Comparison of ENCODE assay signal across 19 cellular contexts in genomic region chr10:113357688-113358306, GRCh38.
A peak's percentile ranks its signal among the peaks of the same experiment; 100 is the strongest.
DNase-seq lines count a peak whose midpoint lies in the region; TF ChIP-seq lines count a peak whose summit lies in the region.
"Had no signal": no experiment of that assay in that cellular context is flagged by ENCODE, and none has a peak within 500 bp of the region (broad histone marks: within the 10 kb centered on the region; RNA-seq: fewer than 3 reads in every experiment).

No MANE protein-coding gene starts in this region.

- H3K27me3 Mint-ChIP-seq in glutamatergic neuron (ENCODE audit: unreplicated experiment) (peaks cover 2% of the 10 kb centered on the region), nephron progenitor cell (ENCODE audit: low read depth, poor library complexity) (peaks cover 16% of the 10 kb centered on the region), type B pancreatic cell (peaks cover 42% of the 10 kb centered on the region)

- no peaks in the 10 kb centered on the region for H3K36me3 ChIP-seq in BE2C

- peaks cover 6% of the 10 kb centered on the region for H3K9me3 Mint-ChIP-seq in glutamatergic neuron (ENCODE audit: unreplicated experiment)
- H3K9me3 Mint-ChIP-seq in nephron progenitor cell = no peaks in the 10 kb centered on the region
- no peaks in the 10 kb centered on the region for H3K9me3 Mint-ChIP-seq in type B pancreatic cell

- H3K9me3 ChIP-seq in BE2C = no peaks in the 10 kb centered on the region

- peaks cover 6% of the 10 kb centered on the region for H3K4me1 ChIP-seq in BE2C

- H3K4me3 Mint-ChIP-seq in glutamatergic neuron (ENCODE audit: unreplicated experiment) (no peak overlapping the region), nephron progenitor cell (peak overlapping the region; percentile 37), type B pancreatic cell (peak overlapping the region; percentile 47)
- H3K4me3 Mint-ChIP-seq: B cell; CD4-positive, alpha-beta memory T cell had no signal

- TF ChIP-seq CTCF in glutamatergic neuron (IDR thresholded peaks at IDR 0.05; ENCODE audit: partially characterized antibody, unreplicated experiment) (no peak), nephron progenitor cell (IDR thresholded peaks at IDR 0.05) (no peak), type B pancreatic cell (conservative IDR thresholded peaks at IDR 0.05) (no peak), BE2C (IDR thresholded peaks at IDR 0.05; ENCODE audit: low read depth, low read length) (no peak)

- H3K4me3 ChIP-seq in BE2C (ENCODE audit: low read depth, low read length) = no peak overlapping the region

- DNase-seq in SK-N-DZ (ENCODE audit: low spot score) (peak; percentile 18), glutamatergic neuron (peak; percentile 19), nephron progenitor cell (peak; percentile 56), type B pancreatic cell (ENCODE audit: extremely low spot score, unreplicated experiment) (no peak), midbrain (lab: John Stamatoyannopoulos, UW) (no peak), BE2C (no peak)
- no peak for DNase-seq in stimulated activated CD4-positive, alpha-beta T cell treated with anti-CD3 and anti-CD28 coated beads, Interleukin-4, amount 100 ng/mL, for 1 hour
- DNase-seq: ACHN; CD4-positive, alpha-beta memory T cell; DMS79 treated with DMSO at 0.1 percent for 48 hours; GDM1; Karpas-422; MM.1S; NCI-H1105 treated with DMSO at 0.1 percent for 48 hours; NCI-H2029 treated with DMSO at 0.1 percent for 48 hours; NCI-H226; NCI-H526 treated with DMSO at 0.1 percent for 48 hours; NK-92 treated with Interleukin-12 subunit alpha and Interleukin-12 subunit beta, amount 100 ng/mL, for 24 hours had no signal

- no peak overlapping the region for H3K27ac Mint-ChIP-seq in glutamatergic neuron (ENCODE audit: unreplicated experiment)
- H3K27ac Mint-ChIP-seq in nephron progenitor cell = peak overlapping the region; percentile 97
- H3K27ac Mint-ChIP-seq in type B pancreatic cell = peak overlapping the region; percentile 26
- H3K27ac Mint-ChIP-seq: B cell; CD4-positive, alpha-beta memory T cell had no signal

- H3K4me1 Mint-ChIP-seq in glutamatergic neuron (ENCODE audit: low read depth, unreplicated experiment) = peaks cover 4% of the 10 kb centered on the region
- H3K4me1 Mint-ChIP-seq in nephron progenitor cell = peaks cover 65% of the 10 kb centered on the region
- H3K4me1 Mint-ChIP-seq in type B pancreatic cell (ENCODE audit: unreplicated experiment) = peaks cover 11% of the 10 kb centered on the region
- H3K4me1 Mint-ChIP-seq: B cell had no signal

- no peaks in the 10 kb centered on the region for H3K36me3 Mint-ChIP-seq in glutamatergic neuron (ENCODE audit: unreplicated experiment)
- no peaks in the 10 kb centered on the region for H3K36me3 Mint-ChIP-seq in nephron progenitor cell (ENCODE audit: low read depth)
- no peaks in the 10 kb centered on the region for H3K36me3 Mint-ChIP-seq in type B pancreatic cell
- H3K36me3 Mint-ChIP-seq: CD4-positive, alpha-beta memory T cell had no signal

- no peaks in the 10 kb centered on the region for H3K27me3 ChIP-seq in BE2C

Comparison
In these comparisons a context has a peak if more than half of its experiments do, and no peak if none do; other contexts are left out.
1. DNase-seq: peak in SK-N-DZ (single experiment), glutamatergic neuron (single experiment) and nephron progenitor cell (single experiment); none in type B pancreatic cell (single experiment), stimulated activated CD4-positive, alpha-beta T cell treated with anti-CD3 and anti-CD28 coated beads, Interleukin-4, amount 100 ng/mL, for 1 hour (single experiment), midbrain (single experiment) and BE2C (single experiment).